8 cellular contexts compared by ENCODE assay signal in the genomic region with DNA sequence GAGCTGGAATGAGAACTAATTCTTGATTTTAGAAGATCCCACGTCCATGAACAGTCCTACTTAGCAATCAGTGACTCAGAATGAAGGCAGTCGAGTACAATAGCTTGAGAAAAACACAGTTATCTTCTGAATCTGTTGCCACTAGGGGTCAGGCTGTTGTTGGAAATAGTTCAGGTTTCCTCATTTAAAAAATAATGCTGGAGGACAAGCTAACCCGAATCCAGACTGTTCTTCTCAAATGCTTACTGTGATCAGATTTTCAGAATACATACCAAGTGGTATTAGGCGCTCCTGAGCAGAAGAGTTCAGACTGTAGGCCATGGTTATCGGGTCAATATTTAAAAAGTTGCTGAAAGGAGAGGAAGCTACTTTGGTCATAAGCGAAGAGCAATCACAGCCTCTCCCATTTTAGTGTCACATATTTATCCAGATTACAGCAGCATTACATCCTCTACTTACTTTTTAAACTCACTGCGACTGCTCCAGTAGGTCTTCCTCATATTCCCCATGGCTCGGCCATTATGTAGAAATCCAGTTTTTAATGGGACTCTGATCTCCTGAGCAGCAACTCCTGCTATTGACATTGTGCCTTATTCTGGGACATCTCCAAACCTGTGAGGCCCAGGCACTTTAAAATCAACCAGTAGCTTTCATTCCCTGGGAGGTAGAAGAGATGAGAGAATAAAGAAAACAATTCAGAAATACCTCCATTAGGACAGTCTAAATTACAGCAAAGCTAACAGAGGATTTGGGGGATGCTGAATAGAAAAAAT. TPM values are rescaled to one million over a fixed set of nuclear protein-coding genes. Genes with fewer than 3 reads are reported as not detected.
DNase-seq lines count a peak whose midpoint lies in the region; ATAC-seq, FAIRE-seq and TF ChIP-seq lines count a peak whose summit lies in the region.

No MANE protein-coding gene starts in this region.

- peaks cover 41% of the 10 kb centered on the region for H3K4me1 ChIP-seq in hepatocyte (ENCODE audit: insufficient read depth)

- H3K36me3 ChIP-seq in hepatocyte (replicated peaks; ENCODE audit: insufficient read depth, low read depth) = peaks cover 3% of the 10 kb centered on the region

- H3K4me2 ChIP-seq in hepatocyte = peak overlapping the region; percentile 45

- H3K9me3 ChIP-seq in hepatocyte (ENCODE audit: low read depth) = no peaks in the 10 kb centered on the region

- ATAC-seq in HG02571 (IDR thresholded peaks at IDR 0.05; ENCODE audit: unreplicated experiment) = no peak

- DNase-seq in DMS79 (lab: John Stamatoyannopoulos, UW) = peak; percentile 33
- DNase-seq in HTR-8/SVneo (ENCODE audit: insufficient read length, low spot score) = peak; percentile 49
- peak; percentile 89 for DNase-seq in astrocyte of the hippocampus (ENCODE audit: low read depth, low spot score)
- DNase-seq in hepatocyte (ENCODE audit: low spot score) = peak; percentile 80
- DNase-seq in retinal pigment epithelial cell (ENCODE audit: low read depth) = peak; percentile 66
- no peak for DNase-seq in OCI-M2 (lab: John Stamatoyannopoulos, UW; ENCODE audit: unreplicated experiment)

- WGBS in hepatocyte (ENCODE audit: low lambda C conversion rate, missing lambda C conversion rate) = 34% methylated on average over 8 of the region's 8 CpGs

- peak overlapping the region; percentile 18 for H3K27ac ChIP-seq in hepatocyte

- FAIRE-seq in HTR-8/SVneo (lab: Jason Lieb, UNC) = peak; percentile 49

- no peak overlapping the region for H2AFZ ChIP-seq in hepatocyte

- H3K9me2 ChIP-seq in hepatocyte (replicated peaks; ENCODE audit: insufficient read depth) = no peaks in the 10 kb centered on the region

- H4K20me1 ChIP-seq in hepatocyte (ENCODE audit: insufficient read depth, poor library complexity, severe bottlenecking) = peaks cover 42% of the 10 kb centered on the region

- no peaks in the 10 kb centered on the region for H3K27me3 ChIP-seq in hepatocyte

- peaks cover 91% of the 10 kb centered on the region for H3K79me2 ChIP-seq in hepatocyte

- TF ChIP-seq CTCF in hepatocyte (IDR thresholded peaks at IDR 0.05; ENCODE audit: poor library complexity) (peak; percentile 75), retinal pigment epithelial cell (conservative IDR thresholded peaks at IDR 0.05; ENCODE audit: low read depth, low read length) (peak; percentile 67)

- H3K4me3 ChIP-seq in hepatocyte = no peak overlapping the region
- peak overlapping the region; percentile 0 for H3K4me3 ChIP-seq in retinal pigment epithelial cell (ENCODE audit: low read length)

TF ChIP-seq in PFSK-1, 5 proteins besides CTCF, POLR2A, EP300 and RAD21:
- TF ChIP-seq FOXP2 (optimal IDR thresholded peaks at IDR 0.05; ENCODE audit: borderline replicate concordance, extremely low read depth, extremely low read length, insufficient read depth) = no peak
- TF ChIP-seq SIN3A (IDR thresholded peaks at IDR 0.05; ENCODE audit: borderline replicate concordance, insufficient read depth, low read length) = no peak
- peak; percentile 64 for TF ChIP-seq POLR2AphosphoS5 (IDR thresholded peaks at IDR 0.05; ENCODE audit: low read depth, low read length)
- no peak for TF ChIP-seq TAF1 (IDR thresholded peaks at IDR 0.05; ENCODE audit: borderline replicate concordance, insufficient read depth, low read length)
- TF ChIP-seq, protein P1, sequence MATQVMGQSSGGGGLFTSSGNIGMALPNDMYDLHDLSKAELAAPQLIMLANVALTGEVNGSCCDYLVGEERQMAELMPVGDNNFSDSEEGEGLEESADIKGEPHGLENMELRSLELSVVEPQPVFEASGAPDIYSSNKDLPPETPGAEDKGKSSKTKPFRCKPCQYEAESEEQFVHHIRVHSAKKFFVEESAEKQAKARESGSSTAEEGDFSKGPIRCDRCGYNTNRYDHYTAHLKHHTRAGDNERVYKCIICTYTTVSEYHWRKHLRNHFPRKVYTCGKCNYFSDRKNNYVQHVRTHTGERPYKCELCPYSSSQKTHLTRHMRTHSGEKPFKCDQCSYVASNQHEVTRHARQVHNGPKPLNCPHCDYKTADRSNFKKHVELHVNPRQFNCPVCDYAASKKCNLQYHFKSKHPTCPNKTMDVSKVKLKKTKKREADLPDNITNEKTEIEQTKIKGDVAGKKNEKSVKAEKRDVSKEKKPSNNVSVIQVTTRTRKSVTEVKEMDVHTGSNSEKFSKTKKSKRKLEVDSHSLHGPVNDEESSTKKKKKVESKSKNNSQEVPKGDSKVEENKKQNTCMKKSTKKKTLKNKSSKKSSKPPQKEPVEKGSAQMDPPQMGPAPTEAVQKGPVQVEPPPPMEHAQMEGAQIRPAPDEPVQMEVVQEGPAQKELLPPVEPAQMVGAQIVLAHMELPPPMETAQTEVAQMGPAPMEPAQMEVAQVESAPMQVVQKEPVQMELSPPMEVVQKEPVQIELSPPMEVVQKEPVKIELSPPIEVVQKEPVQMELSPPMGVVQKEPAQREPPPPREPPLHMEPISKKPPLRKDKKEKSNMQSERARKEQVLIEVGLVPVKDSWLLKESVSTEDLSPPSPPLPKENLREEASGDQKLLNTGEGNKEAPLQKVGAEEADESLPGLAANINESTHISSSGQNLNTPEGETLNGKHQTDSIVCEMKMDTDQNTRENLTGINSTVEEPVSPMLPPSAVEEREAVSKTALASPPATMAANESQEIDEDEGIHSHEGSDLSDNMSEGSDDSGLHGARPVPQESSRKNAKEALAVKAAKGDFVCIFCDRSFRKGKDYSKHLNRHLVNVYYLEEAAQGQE (IDR thresholded peaks at IDR 0.05; ENCODE audit: insufficient read depth in 1 of 2, low read depth in 2 of 2, low read length in 2 of 2) = no peak
TF ChIP-seq in PFSK-1: peak in this region for 1.

RNA-seq across cellular contexts. Expression of a gene that starts 10.9 kb away (rescaled TPM):
- polyA plus RNA-seq in PFSK-1 (2012; ENCODE audit: insufficient read length, low read depth) = 94.4 TPM
- total RNA-seq in hepatocyte = 154 and 163 TPM in 2 replicates
- polyA plus RNA-seq in hepatocyte = 123 and 139 TPM in 2 replicates

RNA-seq across cellular contexts. Expression of a gene that starts 53.7 kb away (rescaled TPM):
- 230 TPM for polyA plus RNA-seq in PFSK-1 (2012; ENCODE audit: insufficient read length, low read depth)
- 166 and 182 TPM in 2 replicates for total RNA-seq in hepatocyte
- polyA plus RNA-seq in hepatocyte = 395 and 409 TPM in 2 replicates
